Comparison of ENCODE assay signal across 18 cellular contexts in genomic region chr5:6082685-6083084, GRCh38.
"Had no signal": no experiment of that assay in that cellular context is flagged by ENCODE, and none has a peak within 500 bp of the region (broad histone marks: within the 10 kb centered on the region; RNA-seq: fewer than 3 reads in every experiment).

No MANE protein-coding gene starts in this region.

- ATAC-seq: foreskin keratinocyte; mucosa of descending colon; naive thymus-derived CD8-positive, alpha-beta T cell; sciatic nerve had no signal

- H3K27ac ChIP-seq: epithelial cell of prostate, esophagus muscularis mucosa, foreskin keratinocyte, hepatocyte, skin epidermis, stomach, thyroid gland had no signal

- H3K79me2 ChIP-seq: hepatocyte had no signal

- H2AFZ ChIP-seq: hepatocyte had no signal

- H3K27me3 ChIP-seq: foreskin keratinocyte, hepatocyte, stomach, thyroid gland had no signal

- H3K36me3 ChIP-seq: esophagus muscularis mucosa, stomach, thyroid gland had no signal

- H3K4me3 ChIP-seq: dorsolateral prefrontal cortex, esophagus muscularis mucosa, hepatocyte, mucosa of descending colon, skin epidermis, stomach, thyroid gland had no signal

- H3K9me3 ChIP-seq: esophagus muscularis mucosa, mucosa of descending colon, stomach, thyroid gland had no signal

- H3K4me2 ChIP-seq: hepatocyte had no signal

- DNase-seq: cortex of kidney; dorsolateral prefrontal cortex; effector CD8-positive, alpha-beta T cell; head of caudate nucleus; mucosa of descending colon; naive thymus-derived CD8-positive, alpha-beta T cell; posterior cingulate gyrus; stimulated activated CD4-positive, alpha-beta T cell treated with anti-CD3 and anti-CD28 coated beads, Interleukin-2, amount 100 ng/mL, for 24 hours; stimulated activated CD4-positive, alpha-beta T cell treated with anti-CD3 and anti-CD28 coated beads, Interleukin-4, amount 100 ng/mL, for 4 hours; stimulated activated naive CD4-positive, alpha-beta T cell; stomach; thyroid gland had no signal

- H3K4me1 ChIP-seq: esophagus muscularis mucosa, foreskin keratinocyte, stomach, thyroid gland had no signal
